Comparison of ENCODE assay signal across 15 cellular contexts in the genomic region with DNA sequence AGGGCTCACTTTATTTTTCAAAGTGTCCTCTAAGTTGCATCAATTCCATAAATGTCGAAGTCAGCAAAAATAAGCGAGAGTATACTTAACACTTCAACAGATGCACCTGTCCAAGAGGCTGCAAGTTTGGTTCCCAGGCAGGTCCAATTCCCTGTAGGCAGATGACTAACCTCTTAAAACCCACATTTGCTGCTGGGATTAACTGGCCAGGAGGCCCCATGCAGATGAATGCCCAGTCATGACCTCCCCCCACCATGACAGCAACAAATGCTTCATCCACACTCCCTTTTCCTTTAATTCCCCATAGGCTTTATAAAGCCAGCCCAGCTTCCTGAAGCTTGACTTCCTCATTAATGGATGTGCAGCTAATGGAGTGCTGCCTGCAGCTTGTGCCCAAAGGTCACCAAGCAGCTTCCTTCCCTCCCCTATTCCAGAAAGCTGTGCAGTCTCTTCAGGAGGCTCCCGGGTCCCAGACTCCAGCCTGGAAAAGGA. TPM values are rescaled to one million over a fixed set of nuclear protein-coding genes. Genes with fewer than 3 reads are reported as not detected.
DNase-seq lines count a peak whose midpoint lies in the region; ATAC-seq, FAIRE-seq and TF ChIP-seq lines count a peak whose summit lies in the region.
"Had no signal": no experiment of that assay in that cellular context is flagged by ENCODE, and none has a peak within 500 bp of the region (broad histone marks: within the 10 kb centered on the region; RNA-seq: fewer than 3 reads in every experiment).

No MANE protein-coding gene starts in this region.

- peaks cover 9% of the 10 kb centered on the region for H3K27me3 Mint-ChIP-seq in activated CD4-positive, alpha-beta T cell treated with anti-CD3 and anti-CD28 coated beads, Interleukin-2, amount 10 ng/mL, durations not matched to agents 7 days and 5 days

- H3K27ac ChIP-seq in K562 (ENCODE audit: extremely low read depth, low read depth, low read length) (no peak overlapping the region), upper lobe of right lung (no peak overlapping the region), foreskin keratinocyte (no peak overlapping the region)
- H3K27ac ChIP-seq: left lung, PC-9 had no signal

- no peak overlapping the region for H3K9ac ChIP-seq in K562 (ENCODE audit: insufficient read depth in 1 of 2, low read depth in 2 of 2, low read length in 2 of 2)

- TF ChIP-seq POLR2A in K562 (conservative IDR thresholded peaks at IDR 0.05), result no peak

- DNase-seq in NCI-H748 (lab: John Stamatoyannopoulos, UW; ENCODE audit: unreplicated experiment), result peak; percentile 10
- DNase-seq in NCI-H748 treated with DMSO at 0.1 percent for 48 hours (lab: John Stamatoyannopoulos, UW), result no peak
- no peak for DNase-seq in K562 (ENCODE audit: extremely low read depth in 1 of 4, low spot score in 3 of 4)
- DNase-seq in mesenteric fat pad (ENCODE audit: low spot score), result peak; percentile 49
- peak; percentile 28 for DNase-seq in upper lobe of right lung
- no peak for DNase-seq in foreskin keratinocyte
- DNase-seq in activated CD4-positive, alpha-beta T cell treated with anti-CD3 and anti-CD28 coated beads, Interleukin-2, amount 10 ng/mL, durations not matched to agents 7 days and 5 days, result no peak
- no peak for DNase-seq in medulla oblongata (ENCODE audit: extremely low spot score)
- DNase-seq: activated CD4-positive, CD25-positive, alpha-beta regulatory T cell treated with anti-CD3 and anti-CD28 coated beads, Interleukin-2, amount 50 U/mL, for 72 hours; Calu3; cerebellar nuclear complex; Karpas-422; left lung; PC-9 had no signal

- no peak for TF ChIP-seq EP300 in K562 (IDR thresholded peaks at IDR 0.05; ENCODE audit: low read length)

- no peak overlapping the region for H3K4me3 Mint-ChIP-seq in activated CD4-positive, alpha-beta T cell treated with anti-CD3 and anti-CD28 coated beads, Interleukin-2, amount 10 ng/mL, durations not matched to agents 7 days and 5 days

- H3K36me3 Mint-ChIP-seq in activated CD4-positive, alpha-beta T cell treated with anti-CD3 and anti-CD28 coated beads, Interleukin-2, amount 10 ng/mL, durations not matched to agents 7 days and 5 days (ENCODE audit: low read depth), result no peaks in the 10 kb centered on the region

- H4K20me1 ChIP-seq in K562 (replicated peaks; ENCODE audit: control insufficient read depth, insufficient read depth, low read length), result no peaks in the 10 kb centered on the region

- in situ Hi-C loops in K562 (cut with MboI), result no loop called here

- no peaks in the 10 kb centered on the region for H3K9me3 Mint-ChIP-seq in activated CD4-positive, alpha-beta T cell treated with anti-CD3 and anti-CD28 coated beads, Interleukin-2, amount 10 ng/mL, durations not matched to agents 7 days and 5 days

- H3K9me3 ChIP-seq in K562 (replicated peaks; ENCODE audit: control insufficient read depth, insufficient read depth, low read depth, low read length) (no peaks in the 10 kb centered on the region), upper lobe of right lung (no peaks in the 10 kb centered on the region)
- H3K9me3 ChIP-seq: left lung had no signal

- 0% methylated on average over 3 of the region's 3 CpGs for WGBS in K562 (ENCODE audit: insufficient coverage, low coverage, missing lambda C conversion rate)

- TF ChIP-seq RAD21 in K562 (CRISPR knock-in tag; conservative IDR thresholded peaks at IDR 0.05 in 1 of 2, IDR thresholded peaks at IDR 0.05 in 1 of 2), result no peak

- H3K27me3 ChIP-seq in K562 (ENCODE audit: control insufficient read depth in 2 of 2, insufficient read depth in 2 of 2, low read length in 2 of 2) (peaks cover 27 to 47% of the 10 kb centered on the region in 2 experiments; a peak in 3 of 5 replicates), upper lobe of right lung (no peaks in the 10 kb centered on the region), foreskin keratinocyte (peaks cover 37% of the 10 kb centered on the region)

- BruUV-seq in K562 (replicated peaks; lab: Mats Ljungman, UMichigan), result no TSS peak

- FAIRE-seq in K562 (lab: Jason Lieb, UNC), result no peak

- ATAC-seq in K562 (no peak), upper lobe of right lung (no peak), foreskin keratinocyte (no peak)
- ATAC-seq: HCT116, left lung had no signal

- TF ChIP-seq CTCF in K562 (IDR thresholded peaks at IDR 0.05 in 2 of 3, conservative IDR thresholded peaks at IDR 0.05 in 1 of 3; ENCODE audit: insufficient read depth in 2 of 3, low read depth in 1 of 3, low read length in 3 of 3) (no peak), upper lobe of right lung (IDR thresholded peaks at IDR 0.05) (no peak), foreskin keratinocyte (conservative IDR thresholded peaks at IDR 0.05) (no peak)

- H3K36me3 ChIP-seq in K562 (ENCODE audit: control insufficient read depth, insufficient read depth, low read length) (no peaks in the 10 kb centered on the region), upper lobe of right lung (no peaks in the 10 kb centered on the region)
- H3K36me3 ChIP-seq: left lung had no signal

- no peak overlapping the region for H2AFZ ChIP-seq in K562 (ENCODE audit: low read depth, low read length)
- H2AFZ ChIP-seq: PC-9 had no signal

- H3K4me1 Mint-ChIP-seq in activated CD4-positive, alpha-beta T cell treated with anti-CD3 and anti-CD28 coated beads, Interleukin-2, amount 10 ng/mL, durations not matched to agents 7 days and 5 days, result no peaks in the 10 kb centered on the region

- H3K27ac Mint-ChIP-seq in activated CD4-positive, alpha-beta T cell treated with anti-CD3 and anti-CD28 coated beads, Interleukin-2, amount 10 ng/mL, durations not matched to agents 7 days and 5 days, result no peak overlapping the region

- H3K4me1 ChIP-seq in K562 (replicated peaks in 1 of 2; ENCODE audit: control insufficient read depth in 2 of 2, insufficient read depth in 2 of 2, low read length in 2 of 2) (no peaks in the 10 kb centered on the region), upper lobe of right lung (peaks cover 14% of the 10 kb centered on the region), foreskin keratinocyte (no peaks in the 10 kb centered on the region)
- H3K4me1 ChIP-seq: left lung had no signal

- POLR2A ChIA-PET in K562 (lab: Yijun Ruan, JAX), result no interaction called here
- POLR2A ChIA-PET in activated CD4-positive, alpha-beta T cell treated with anti-CD3 and anti-CD28 coated beads, Interleukin-2, amount 10 ng/mL, durations not matched to agents 7 days and 5 days (lab: Charles Lee), result no interaction called here

- intact Hi-C loops in K562 (cut with micrococcal nuclease), result no loop called here
- intact Hi-C loops in upper lobe of right lung (cut with DNase I), result no loop called here

- no peak overlapping the region for H3K4me2 ChIP-seq in K562 (ENCODE audit: insufficient read depth, low read length)
- H3K4me2 ChIP-seq: PC-9 had no signal

- CTCF ChIA-PET in K562 (lab: Yijun Ruan, JAX; ENCODE audit: low intra/inter-chr PET ratio), result no interaction called here
- CTCF ChIA-PET in activated CD4-positive, alpha-beta T cell treated with anti-CD3 and anti-CD28 coated beads, Interleukin-2, amount 10 ng/mL, durations not matched to agents 7 days and 5 days (lab: Charles Lee), result interaction anchor here (1.0 kb wide), 1 partner anchor 71 kb away, joined by 4 read pairs; no protein-coding TSS in a partner anchor

- no peaks in the 10 kb centered on the region for H3K79me2 ChIP-seq in K562 (ENCODE audit: control insufficient read depth, insufficient read depth, low read length)

- H3K4me3 ChIP-seq in K562, result no peak overlapping the region
- H3K4me3 ChIP-seq in upper lobe of right lung, result no peak overlapping the region
- H3K4me3 ChIP-seq: left lung, PC-9 had no signal

- H3K9me1 ChIP-seq in K562 (ENCODE audit: control insufficient read depth, insufficient read depth, low read length), result no peaks in the 10 kb centered on the region

TF ChIP-seq in K562, 482 proteins besides CTCF, POLR2A, EP300 and RAD21 (continues in another document):
- TF ChIP-seq MAFF (IDR thresholded peaks at IDR 0.05; ENCODE audit: low read length), result peak; percentile 82
- TF ChIP-seq ZC3H4 (CRISPR knock-in tag; IDR thresholded peaks at IDR 0.05; ENCODE audit: borderline replicate concordance), result no peak
- no peak for TF ChIP-seq KDM1A (IDR thresholded peaks at IDR 0.05)
- TF ChIP-seq ZNF316 (IDR thresholded peaks at IDR 0.05), result peak; percentile 90
- TF ChIP-seq CHD1 (IDR thresholded peaks at IDR 0.05; ENCODE audit: low read length), result no peak
- no peak for TF ChIP-seq POLR2AphosphoS2 (IDR thresholded peaks at IDR 0.05; ENCODE audit: low read length)
- peak; percentile 81 for TF ChIP-seq MAFK (IDR thresholded peaks at IDR 0.05; ENCODE audit: low read length)
- TF ChIP-seq ERF (CRISPR knock-in tag; IDR thresholded peaks at IDR 0.05), result no peak
- no peak for TF ChIP-seq NFXL1 (CRISPR knock-in tag; IDR thresholded peaks at IDR 0.05)
- TF ChIP-seq C11orf30 (IDR thresholded peaks at IDR 0.05; ENCODE audit: low read depth), result peak; percentile 83
- TF ChIP-seq MBD2 (IDR thresholded peaks at IDR 0.05; ENCODE audit: borderline replicate concordance, low read depth), result no peak
- no peak for TF ChIP-seq TFAM (CRISPR knock-in tag; conservative IDR thresholded peaks at IDR 0.05)
- TF ChIP-seq SAFB2 (IDR thresholded peaks at IDR 0.05; ENCODE audit: borderline replicate concordance, low read depth, low read length, severe bottlenecking), result no peak

RNA-seq across cellular contexts. Expression of gene REEP1, which starts 35.7 kb away (rescaled TPM):
- total RNA-seq in K562 (2011; cell fraction: chromatin; rRNA removed; ENCODE audit: low replicate concordance), result 0.40 and 0.65 TPM in 2 replicates
- 0.26 and 0.33 TPM in 2 replicates for total RNA-seq in K562 (2011; cell fraction: nucleolus; rRNA removed)
- 0.59 and 1.7 TPM in 2 replicates for total RNA-seq in K562 (2011; cell fraction: nucleoplasm; rRNA removed)
- total RNA-seq in K562 (2014; rRNA removed) (0.12 and 0.18 TPM in 2 replicates), K562 (2014; rRNA removed; fragmentation: Illumina TruSeq; extraction: Trizol) (0.10 and 0.11 TPM in 2 replicates), K562 (2015; rRNA removed; fragmentation: Illumina TruSeq; extraction: Trizol) (0.08 and 0.11 TPM in 2 replicates), K562 (2021) (0.11 and 0.18 TPM in 2 replicates), mesenteric fat pad (0.96 TPM), upper lobe of right lung (7.8 TPM), foreskin keratinocyte (0.11 and 0.14 TPM in 2 replicates)
- polyA plus RNA-seq in K562 (2011; rRNA removed) (0.20 and 0.67 TPM in 2 replicates), K562 (2014; fragmentation: Illumina TruSeq; extraction: Trizol) (0.10 and 0.13 TPM in 2 replicates), K562 (2014; fragmentation: Nextera tagmentation; extraction: Ambion mirVana) (under 1 TPM; 0.11 to 0.17 TPM), K562 (2014; rRNA removed) (0.21 and 0.34 TPM in 2 replicates), foreskin keratinocyte (0.04 and 0.17 TPM in 2 replicates)
- polyA plus RNA-seq in K562 (2011; cell fraction: cytosol; rRNA removed), result 0.09 and 0.21 TPM in 2 replicates
- 0.73 and 0.92 TPM in 2 replicates for polyA plus RNA-seq in K562 (2011; cell fraction: nucleus; rRNA removed)
- polyA plus RNA-seq in K562 (2012), result 0.17 and 0.19 TPM in 2 replicates
- 0.18 TPM in 2 replicates for polyA minus RNA-seq in K562 (2011; rRNA and poly(A)+ RNA removed)
- 0.19 TPM in 1 of 2 replicates, not detected in the other for polyA minus RNA-seq in K562 (2011; cell fraction: cytosol; rRNA and poly(A)+ RNA removed)
- polyA minus RNA-seq in K562 (2011; cell fraction: nucleus; rRNA and poly(A)+ RNA removed), result 0.56 and 0.67 TPM in 2 replicates
- under 1 TPM; 0.17 to 0.20 TPM for total RNA-seq in activated CD4-positive, alpha-beta T cell treated with anti-CD3 and anti-CD28 coated beads, Interleukin-2, amount 10 ng/mL, durations not matched to agents 7 days and 5 days

Comparison
In these comparisons a context has a peak if more than half of its experiments do, and no peak if none do; other contexts are left out.
1. DNase-seq: peak in NCI-H748 (single experiment), mesenteric fat pad (single experiment) and upper lobe of right lung (single experiment); none in NCI-H748 treated with DMSO at 0.1 percent for 48 hours (single experiment), K562 (0 of 4), foreskin keratinocyte (0 of 2), activated CD4-positive, alpha-beta T cell treated with anti-CD3 and anti-CD28 coated beads, Interleukin-2, amount 10 ng/mL, durations not matched to agents 7 days and 5 days (single experiment) and medulla oblongata (single experiment).